In the genomic region with DNA sequence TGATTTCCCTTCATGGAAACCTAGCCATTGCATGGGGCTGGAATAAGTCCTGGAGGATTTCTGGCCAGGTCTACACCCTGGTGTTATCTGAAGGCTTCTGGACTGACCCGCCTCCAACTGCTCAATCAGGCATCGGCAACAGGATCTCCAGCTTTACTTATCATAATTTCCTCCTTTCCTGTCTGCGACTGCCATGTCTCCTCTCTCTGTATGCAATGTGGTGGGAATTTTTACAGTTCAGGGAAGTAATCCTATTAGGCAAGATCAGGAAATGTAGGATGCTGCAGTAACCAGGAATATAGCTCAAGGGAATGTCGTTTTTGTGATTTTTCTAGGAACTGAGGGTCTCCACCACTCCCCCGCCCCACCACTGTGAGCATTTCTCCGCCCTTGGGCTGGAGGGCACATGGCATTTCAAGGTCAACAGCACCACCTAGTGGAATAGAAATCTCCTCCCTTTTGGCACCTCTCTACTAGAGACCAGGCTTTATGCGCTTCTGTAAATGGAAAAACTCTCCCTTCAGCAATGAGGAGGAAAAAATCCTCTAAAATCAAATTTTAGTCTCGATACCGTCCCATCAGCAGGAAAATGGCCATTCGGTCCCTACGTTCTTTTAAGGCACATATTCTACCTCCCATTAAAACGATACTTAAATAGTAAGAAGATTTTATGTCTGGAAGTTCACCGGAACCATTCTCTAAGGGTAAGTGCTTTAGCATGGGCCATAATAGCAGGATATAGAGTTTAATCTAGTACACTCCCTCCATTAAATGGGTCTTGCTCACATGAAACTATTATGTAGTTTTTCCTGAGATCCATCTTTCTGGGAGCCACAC, we compare ENCODE assay signal across 1 cellular context.
TF ChIP-seq lines count a peak whose summit lies in the region.

No MANE protein-coding gene starts in this region.

TF ChIP-seq in WTC11, 78 proteins besides CTCF, POLR2A, EP300 and RAD21:
- TF ChIP-seq, protein P1, sequence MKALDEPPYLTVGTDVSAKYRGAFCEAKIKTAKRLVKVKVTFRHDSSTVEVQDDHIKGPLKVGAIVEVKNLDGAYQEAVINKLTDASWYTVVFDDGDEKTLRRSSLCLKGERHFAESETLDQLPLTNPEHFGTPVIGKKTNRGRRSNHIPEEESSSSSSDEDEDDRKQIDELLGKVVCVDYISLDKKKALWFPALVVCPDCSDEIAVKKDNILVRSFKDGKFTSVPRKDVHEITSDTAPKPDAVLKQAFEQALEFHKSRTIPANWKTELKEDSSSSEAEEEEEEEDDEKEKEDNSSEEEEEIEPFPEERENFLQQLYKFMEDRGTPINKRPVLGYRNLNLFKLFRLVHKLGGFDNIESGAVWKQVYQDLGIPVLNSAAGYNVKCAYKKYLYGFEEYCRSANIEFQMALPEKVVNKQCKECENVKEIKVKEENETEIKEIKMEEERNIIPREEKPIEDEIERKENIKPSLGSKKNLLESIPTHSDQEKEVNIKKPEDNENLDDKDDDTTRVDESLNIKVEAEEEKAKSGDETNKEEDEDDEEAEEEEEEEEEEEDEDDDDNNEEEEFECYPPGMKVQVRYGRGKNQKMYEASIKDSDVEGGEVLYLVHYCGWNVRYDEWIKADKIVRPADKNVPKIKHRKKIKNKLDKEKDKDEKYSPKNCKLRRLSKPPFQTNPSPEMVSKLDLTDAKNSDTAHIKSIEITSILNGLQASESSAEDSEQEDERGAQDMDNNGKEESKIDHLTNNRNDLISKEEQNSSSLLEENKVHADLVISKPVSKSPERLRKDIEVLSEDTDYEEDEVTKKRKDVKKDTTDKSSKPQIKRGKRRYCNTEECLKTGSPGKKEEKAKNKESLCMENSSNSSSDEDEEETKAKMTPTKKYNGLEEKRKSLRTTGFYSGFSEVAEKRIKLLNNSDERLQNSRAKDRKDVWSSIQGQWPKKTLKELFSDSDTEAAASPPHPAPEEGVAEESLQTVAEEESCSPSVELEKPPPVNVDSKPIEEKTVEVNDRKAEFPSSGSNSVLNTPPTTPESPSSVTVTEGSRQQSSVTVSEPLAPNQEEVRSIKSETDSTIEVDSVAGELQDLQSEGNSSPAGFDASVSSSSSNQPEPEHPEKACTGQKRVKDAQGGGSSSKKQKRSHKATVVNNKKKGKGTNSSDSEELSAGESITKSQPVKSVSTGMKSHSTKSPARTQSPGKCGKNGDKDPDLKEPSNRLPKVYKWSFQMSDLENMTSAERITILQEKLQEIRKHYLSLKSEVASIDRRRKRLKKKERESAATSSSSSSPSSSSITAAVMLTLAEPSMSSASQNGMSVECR (CRISPR knock-in tag; IDR thresholded peaks at IDR 0.05; ENCODE audit: borderline replicate concordance): no peak
- TF ChIP-seq, protein P2, sequence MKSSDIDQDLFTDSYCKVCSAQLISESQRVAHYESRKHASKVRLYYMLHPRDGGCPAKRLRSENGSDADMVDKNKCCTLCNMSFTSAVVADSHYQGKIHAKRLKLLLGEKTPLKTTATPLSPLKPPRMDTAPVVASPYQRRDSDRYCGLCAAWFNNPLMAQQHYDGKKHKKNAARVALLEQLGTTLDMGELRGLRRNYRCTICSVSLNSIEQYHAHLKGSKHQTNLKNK (CRISPR knock-in tag; IDR thresholded peaks at IDR 0.05): no peak
- TF ChIP-seq SOX15 (CRISPR knock-in tag; IDR thresholded peaks at IDR 0.05) (no peak), JUN (CRISPR knock-in tag; IDR thresholded peaks at IDR 0.05) (no peak), NR1H2 (CRISPR knock-in tag; IDR thresholded peaks at IDR 0.05) (no peak), RELA (CRISPR knock-in tag; IDR thresholded peaks at IDR 0.05; ENCODE audit: borderline replicate concordance) (no peak), NFYB (CRISPR knock-in tag; conservative IDR thresholded peaks at IDR 0.05; ENCODE audit: low read depth) (no peak), SMAD4 (CRISPR knock-in tag; IDR thresholded peaks at IDR 0.05) (no peak)
- TF ChIP-seq, protein P3, sequence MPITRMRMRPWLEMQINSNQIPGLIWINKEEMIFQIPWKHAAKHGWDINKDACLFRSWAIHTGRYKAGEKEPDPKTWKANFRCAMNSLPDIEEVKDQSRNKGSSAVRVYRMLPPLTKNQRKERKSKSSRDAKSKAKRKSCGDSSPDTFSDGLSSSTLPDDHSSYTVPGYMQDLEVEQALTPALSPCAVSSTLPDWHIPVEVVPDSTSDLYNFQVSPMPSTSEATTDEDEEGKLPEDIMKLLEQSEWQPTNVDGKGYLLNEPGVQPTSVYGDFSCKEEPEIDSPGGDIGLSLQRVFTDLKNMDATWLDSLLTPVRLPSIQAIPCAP (CRISPR knock-in tag; IDR thresholded peaks at IDR 0.05): no peak
- TF ChIP-seq, protein P4, sequence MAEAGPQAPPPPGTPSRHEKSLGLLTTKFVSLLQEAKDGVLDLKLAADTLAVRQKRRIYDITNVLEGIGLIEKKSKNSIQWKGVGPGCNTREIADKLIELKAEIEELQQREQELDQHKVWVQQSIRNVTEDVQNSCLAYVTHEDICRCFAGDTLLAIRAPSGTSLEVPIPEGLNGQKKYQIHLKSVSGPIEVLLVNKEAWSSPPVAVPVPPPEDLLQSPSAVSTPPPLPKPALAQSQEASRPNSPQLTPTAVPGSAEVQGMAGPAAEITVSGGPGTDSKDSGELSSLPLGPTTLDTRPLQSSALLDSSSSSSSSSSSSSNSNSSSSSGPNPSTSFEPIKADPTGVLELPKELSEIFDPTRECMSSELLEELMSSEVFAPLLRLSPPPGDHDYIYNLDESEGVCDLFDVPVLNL (CRISPR knock-in tag; IDR thresholded peaks at IDR 0.05; ENCODE audit: borderline replicate concordance, low read depth): no peak
- TF ChIP-seq, protein P5, sequence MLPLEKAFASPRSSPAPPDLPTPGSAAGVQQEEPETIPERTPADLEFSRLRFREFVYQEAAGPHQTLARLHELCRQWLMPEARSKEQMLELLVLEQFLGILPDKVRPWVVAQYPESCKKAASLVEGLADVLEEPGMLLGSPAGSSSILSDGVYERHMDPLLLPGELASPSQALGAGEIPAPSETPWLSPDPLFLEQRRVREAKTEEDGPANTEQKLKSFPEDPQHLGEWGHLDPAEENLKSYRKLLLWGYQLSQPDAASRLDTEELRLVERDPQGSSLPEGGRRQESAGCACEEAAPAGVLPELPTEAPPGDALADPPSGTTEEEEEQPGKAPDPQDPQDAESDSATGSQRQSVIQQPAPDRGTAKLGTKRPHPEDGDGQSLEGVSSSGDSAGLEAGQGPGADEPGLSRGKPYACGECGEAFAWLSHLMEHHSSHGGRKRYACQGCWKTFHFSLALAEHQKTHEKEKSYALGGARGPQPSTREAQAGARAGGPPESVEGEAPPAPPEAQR (CRISPR knock-in tag; IDR thresholded peaks at IDR 0.05): no peak
- TF ChIP-seq, protein P6, sequence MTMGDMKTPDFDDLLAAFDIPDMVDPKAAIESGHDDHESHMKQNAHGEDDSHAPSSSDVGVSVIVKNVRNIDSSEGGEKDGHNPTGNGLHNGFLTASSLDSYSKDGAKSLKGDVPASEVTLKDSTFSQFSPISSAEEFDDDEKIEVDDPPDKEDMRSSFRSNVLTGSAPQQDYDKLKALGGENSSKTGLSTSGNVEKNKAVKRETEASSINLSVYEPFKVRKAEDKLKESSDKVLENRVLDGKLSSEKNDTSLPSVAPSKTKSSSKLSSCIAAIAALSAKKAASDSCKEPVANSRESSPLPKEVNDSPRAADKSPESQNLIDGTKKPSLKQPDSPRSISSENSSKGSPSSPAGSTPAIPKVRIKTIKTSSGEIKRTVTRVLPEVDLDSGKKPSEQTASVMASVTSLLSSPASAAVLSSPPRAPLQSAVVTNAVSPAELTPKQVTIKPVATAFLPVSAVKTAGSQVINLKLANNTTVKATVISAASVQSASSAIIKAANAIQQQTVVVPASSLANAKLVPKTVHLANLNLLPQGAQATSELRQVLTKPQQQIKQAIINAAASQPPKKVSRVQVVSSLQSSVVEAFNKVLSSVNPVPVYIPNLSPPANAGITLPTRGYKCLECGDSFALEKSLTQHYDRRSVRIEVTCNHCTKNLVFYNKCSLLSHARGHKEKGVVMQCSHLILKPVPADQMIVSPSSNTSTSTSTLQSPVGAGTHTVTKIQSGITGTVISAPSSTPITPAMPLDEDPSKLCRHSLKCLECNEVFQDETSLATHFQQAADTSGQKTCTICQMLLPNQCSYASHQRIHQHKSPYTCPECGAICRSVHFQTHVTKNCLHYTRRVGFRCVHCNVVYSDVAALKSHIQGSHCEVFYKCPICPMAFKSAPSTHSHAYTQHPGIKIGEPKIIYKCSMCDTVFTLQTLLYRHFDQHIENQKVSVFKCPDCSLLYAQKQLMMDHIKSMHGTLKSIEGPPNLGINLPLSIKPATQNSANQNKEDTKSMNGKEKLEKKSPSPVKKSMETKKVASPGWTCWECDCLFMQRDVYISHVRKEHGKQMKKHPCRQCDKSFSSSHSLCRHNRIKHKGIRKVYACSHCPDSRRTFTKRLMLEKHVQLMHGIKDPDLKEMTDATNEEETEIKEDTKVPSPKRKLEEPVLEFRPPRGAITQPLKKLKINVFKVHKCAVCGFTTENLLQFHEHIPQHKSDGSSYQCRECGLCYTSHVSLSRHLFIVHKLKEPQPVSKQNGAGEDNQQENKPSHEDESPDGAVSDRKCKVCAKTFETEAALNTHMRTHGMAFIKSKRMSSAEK (CRISPR knock-in tag; IDR thresholded peaks at IDR 0.05; ENCODE audit: borderline replicate concordance): no peak
- TF ChIP-seq, protein P7, sequence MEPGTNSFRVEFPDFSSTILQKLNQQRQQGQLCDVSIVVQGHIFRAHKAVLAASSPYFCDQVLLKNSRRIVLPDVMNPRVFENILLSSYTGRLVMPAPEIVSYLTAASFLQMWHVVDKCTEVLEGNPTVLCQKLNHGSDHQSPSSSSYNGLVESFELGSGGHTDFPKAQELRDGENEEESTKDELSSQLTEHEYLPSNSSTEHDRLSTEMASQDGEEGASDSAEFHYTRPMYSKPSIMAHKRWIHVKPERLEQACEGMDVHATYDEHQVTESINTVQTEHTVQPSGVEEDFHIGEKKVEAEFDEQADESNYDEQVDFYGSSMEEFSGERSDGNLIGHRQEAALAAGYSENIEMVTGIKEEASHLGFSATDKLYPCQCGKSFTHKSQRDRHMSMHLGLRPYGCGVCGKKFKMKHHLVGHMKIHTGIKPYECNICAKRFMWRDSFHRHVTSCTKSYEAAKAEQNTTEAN (CRISPR knock-in tag; IDR thresholded peaks at IDR 0.05): no peak
- TF ChIP-seq, protein P8, sequence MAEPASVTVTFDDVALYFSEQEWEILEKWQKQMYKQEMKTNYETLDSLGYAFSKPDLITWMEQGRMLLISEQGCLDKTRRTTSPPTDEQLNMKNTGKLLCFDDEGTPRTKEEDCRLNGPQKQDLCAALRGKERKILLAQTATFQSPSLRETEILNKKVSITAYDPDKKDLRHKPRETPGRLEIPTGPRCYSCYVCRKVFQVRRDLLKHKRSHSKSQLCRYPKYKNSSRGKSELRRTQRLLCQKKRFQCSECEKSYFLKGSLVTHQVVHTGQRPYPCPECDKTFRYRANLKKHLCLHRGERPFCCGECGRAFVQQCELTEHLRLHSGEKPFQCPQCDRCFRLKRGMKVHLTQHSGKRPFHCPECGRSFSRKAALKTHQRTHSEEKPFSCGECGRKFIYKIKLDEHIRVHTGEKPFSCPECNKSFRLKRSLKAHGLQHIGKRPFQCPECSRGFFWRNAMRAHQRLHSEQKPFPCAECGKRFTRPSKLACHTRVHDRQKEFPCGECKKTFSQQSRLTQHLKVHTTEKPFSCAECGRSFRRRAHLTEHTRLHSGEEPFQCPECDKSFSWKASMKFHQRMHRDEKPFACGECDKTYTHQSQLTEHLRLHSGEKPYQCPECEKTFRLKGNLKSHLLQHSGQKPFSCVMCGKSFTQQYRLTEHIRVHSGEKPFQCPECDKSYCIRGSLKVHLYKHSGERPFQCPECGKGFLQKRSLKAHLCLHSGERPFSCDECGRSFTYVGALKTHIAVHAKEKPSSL (CRISPR knock-in tag; conservative IDR thresholded peaks at IDR 0.05): no peak
